Comparison of ENCODE assay signal across 10 cellular contexts in genomic region chr5:1537166-1538154, GRCh38. TPM values are rescaled to one million over a fixed set of nuclear protein-coding genes. Genes with fewer than 3 reads are reported as not detected.
DNase-seq lines count a peak whose midpoint lies in the region; ATAC-seq and TF ChIP-seq lines count a peak whose summit lies in the region.
"Had no signal": no experiment of that assay in that cellular context is flagged by ENCODE, and none has a peak within 500 bp of the region (broad histone marks: within the 10 kb centered on the region; RNA-seq: fewer than 3 reads in every experiment).

No MANE protein-coding gene starts in this region.

- intact Hi-C loops in A673 (cut with micrococcal nuclease; ENCODE audit: unreplicated experiment) = no loop called here

- no peaks in the 10 kb centered on the region for H3K27me3 ChIP-seq in A673 (replicated peaks; ENCODE audit: insufficient read depth, low read depth, low read length, poor library complexity)
- no peaks in the 10 kb centered on the region for H3K27me3 ChIP-seq in HL-60 (ENCODE audit: insufficient read depth, poor library complexity, severe bottlenecking)

- H3K36me3 Mint-ChIP-seq in activated naive CD8-positive, alpha-beta T cell treated with anti-CD3 and anti-CD28 coated beads, Interleukin-2, amount 50 U/mL, for 24 hours (ENCODE audit: low read depth) = no peaks in the 10 kb centered on the region

- peaks cover 4% of the 10 kb centered on the region for H3K9me3 ChIP-seq in A673 (ENCODE audit: low read depth, low read length, poor library complexity, severe bottlenecking)

- no peaks in the 10 kb centered on the region for H3K36me3 ChIP-seq in A673 (ENCODE audit: insufficient read depth, low read length, poor library complexity, severe bottlenecking)

- no TSS peak for BruUV-seq in A673 (replicated peaks; lab: Mats Ljungman, UMichigan)

- CTCF ChIA-PET in A673 (lab: Charles Lee) = no interaction called here

- POLR2A ChIA-PET in A673 (lab: Charles Lee; ENCODE audit: low non-redundant PET) = no interaction called here

- ATAC-seq in activated naive CD8-positive, alpha-beta T cell treated with anti-CD3 and anti-CD28 coated beads, Interleukin-2, amount 50 U/mL, for 24 hours = no peak
- ATAC-seq in GM19328 (IDR thresholded peaks at IDR 0.05; ENCODE audit: unreplicated experiment) = no peak

- TF ChIP-seq CTCF in A673 (conservative IDR thresholded peaks at IDR 0.05; ENCODE audit: low read depth, low read length) (no peak), HL-60 (IDR thresholded peaks at IDR 0.05; ENCODE audit: insufficient read depth, low read length) (no peak)

- DNase-seq in A673 (ENCODE audit: low spot score) (no peak), HL-60 (ENCODE audit: low read depth in 1 of 2, low spot score in 1 of 2) (no peak), mucosa of gallbladder (ENCODE audit: low spot score) (peak; percentile 7), NCI-H1092 (lab: John Stamatoyannopoulos, UW) (no peak), SIG-M5 treated with dmso at 0.1 percent for 504 hours (lab: John Stamatoyannopoulos, UW; ENCODE audit: unreplicated experiment) (no peak), H4 (ENCODE audit: low spot score) (no peak)
- DNase-seq in activated naive CD8-positive, alpha-beta T cell treated with anti-CD3 and anti-CD28 coated beads, Interleukin-2, amount 50 U/mL, for 24 hours = no peak
- DNase-seq: DMS153, Kasumi-1 had no signal

- H3K4me3 ChIP-seq in A673 (ENCODE audit: low read depth, low read length, poor library complexity, severe bottlenecking) (peak overlapping the region; percentile 18), HL-60 (replicated peaks; ENCODE audit: insufficient read depth, low read length) (peak overlapping the region; percentile 13; the same call in 1 of the 2 replicates)

- no peaks in the 10 kb centered on the region for H3K27me3 Mint-ChIP-seq in activated naive CD8-positive, alpha-beta T cell treated with anti-CD3 and anti-CD28 coated beads, Interleukin-2, amount 50 U/mL, for 24 hours

- peaks cover 26% of the 10 kb centered on the region for H3K4me1 Mint-ChIP-seq in activated naive CD8-positive, alpha-beta T cell treated with anti-CD3 and anti-CD28 coated beads, Interleukin-2, amount 50 U/mL, for 24 hours

- H3K27ac ChIP-seq in A673 (ENCODE audit: low read depth, low read length, poor library complexity, severe bottlenecking) (no peak overlapping the region), HL-60 (replicated peaks) (no peak overlapping the region)

- peak overlapping the region; percentile 90 for H3K27ac Mint-ChIP-seq in activated naive CD8-positive, alpha-beta T cell treated with anti-CD3 and anti-CD28 coated beads, Interleukin-2, amount 50 U/mL, for 24 hours

- peak overlapping the region; percentile 80 for H3K4me3 Mint-ChIP-seq in activated naive CD8-positive, alpha-beta T cell treated with anti-CD3 and anti-CD28 coated beads, Interleukin-2, amount 50 U/mL, for 24 hours

- H3K4me1 ChIP-seq in A673 (ENCODE audit: insufficient read depth, low read length, poor library complexity, severe bottlenecking) = no peaks in the 10 kb centered on the region

- no peaks in the 10 kb centered on the region for H3K9me3 Mint-ChIP-seq in activated naive CD8-positive, alpha-beta T cell treated with anti-CD3 and anti-CD28 coated beads, Interleukin-2, amount 50 U/mL, for 24 hours

RNA-seq across cellular contexts. Expression of gene LPCAT1, which starts 13.7 kb away (rescaled TPM):
- total RNA-seq in A673 (2021) = 86.9 and 97.3 TPM in 2 replicates
- total RNA-seq in mucosa of gallbladder = 119 TPM
- 23.9 and 31.2 TPM in 2 replicates for total RNA-seq in H4 (2014; rRNA removed; shearing (Covaris generic))
